In the genomic region with DNA sequence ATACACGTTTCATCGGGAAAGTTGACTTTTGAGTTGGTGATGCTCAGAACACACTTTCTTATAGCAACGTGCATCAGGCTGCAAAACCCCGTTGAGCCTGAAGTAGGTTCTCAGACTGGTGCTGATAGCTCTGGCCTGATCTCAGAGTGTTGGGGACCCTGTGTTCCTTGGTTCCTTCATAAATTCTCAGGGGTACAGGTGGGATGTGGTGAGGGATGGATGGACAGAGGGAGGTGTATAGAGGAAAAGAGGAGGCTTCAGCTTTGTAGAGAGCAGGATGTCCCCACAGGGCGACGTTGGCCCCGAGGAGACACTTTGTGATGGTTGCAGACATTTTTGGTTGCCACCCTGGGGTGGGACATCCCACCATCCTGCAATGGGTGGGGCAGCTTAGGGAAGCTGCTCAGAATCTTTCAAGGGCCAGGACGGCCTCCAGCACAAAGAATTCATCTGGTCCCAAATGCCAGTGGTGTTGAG, we compare ENCODE assay signal across 1 cellular context.
TF ChIP-seq lines count a peak whose summit lies in the region.

No MANE protein-coding gene starts in this region.

TF ChIP-seq in IMR-90, 13 proteins besides CTCF, POLR2A, EP300 and RAD21 (continued from another document):
- TF ChIP-seq RFX5 (IDR thresholded peaks at IDR 0.05; ENCODE audit: low read depth, low read length), result no peak
- TF ChIP-seq, protein P1, sequence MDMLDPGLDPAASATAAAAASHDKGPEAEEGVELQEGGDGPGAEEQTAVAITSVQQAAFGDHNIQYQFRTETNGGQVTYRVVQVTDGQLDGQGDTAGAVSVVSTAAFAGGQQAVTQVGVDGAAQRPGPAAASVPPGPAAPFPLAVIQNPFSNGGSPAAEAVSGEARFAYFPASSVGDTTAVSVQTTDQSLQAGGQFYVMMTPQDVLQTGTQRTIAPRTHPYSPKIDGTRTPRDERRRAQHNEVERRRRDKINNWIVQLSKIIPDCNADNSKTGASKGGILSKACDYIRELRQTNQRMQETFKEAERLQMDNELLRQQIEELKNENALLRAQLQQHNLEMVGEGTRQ (IDR thresholded peaks at IDR 0.05; ENCODE audit: low read depth, low read length), result no peak
- TF ChIP-seq SMC3 (IDR thresholded peaks at IDR 0.05; ENCODE audit: low read depth, low read length), result no peak
TF ChIP-seq in IMR-90: peak in this region for 0.
